ENCODE assay signal across 17 cellular contexts in the genomic region with DNA sequence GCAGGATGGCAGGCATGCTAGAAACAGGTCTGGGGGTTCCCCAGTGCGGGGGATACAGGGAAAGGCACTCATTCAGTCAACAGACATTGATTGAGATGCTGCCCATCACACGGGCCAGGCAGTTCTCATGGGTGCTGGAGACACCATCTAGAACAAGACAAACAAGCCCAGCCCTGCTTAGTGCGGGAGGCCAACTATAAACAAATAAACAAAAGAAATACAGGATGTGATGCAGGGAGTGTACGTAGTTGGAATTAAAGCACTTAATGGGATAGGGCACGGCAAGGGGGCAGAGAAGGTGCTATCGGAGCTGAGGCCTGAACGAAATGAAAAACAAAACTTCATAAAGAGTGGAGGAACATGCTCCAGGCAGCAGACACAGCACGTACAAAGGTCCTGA.
DNase-seq lines count a peak whose midpoint lies in the region; ATAC-seq and TF ChIP-seq lines count a peak whose summit lies in the region.
"Had no signal": no experiment of that assay in that cellular context is flagged by ENCODE, and none has a peak within 500 bp of the region (broad histone marks: within the 10 kb centered on the region; RNA-seq: fewer than 3 reads in every experiment).

No MANE protein-coding gene starts in this region.

- POLR2A ChIA-PET in activated B cell treated with CpG ODN at 0.5 μM for 24 hours (lab: Charles Lee) (interaction anchor here (1.3 to 2.2 kb wide), 2 partner anchors 168 to 246 kb away, joined by 5 to 15 read pairs; no protein-coding TSS in a partner anchor), HEK293T (lab: Yijun Ruan, JAX) (interaction anchor here (1.3 kb wide), 1 partner anchor 248 kb away, joined by 5 read pairs; no protein-coding TSS in a partner anchor)

- H3K27me3 ChIP-seq in prostate gland (replicated peaks; ENCODE audit: insufficient read depth) = no peaks in the 10 kb centered on the region
- H3K27me3 ChIP-seq: brain microvascular endothelial cell, spleen had no signal

- no peak for DNase-seq in activated CD4-positive, alpha-beta T cell treated with anti-CD3 and anti-CD28 coated beads, Interleukin-2, amount 10 ng/mL, durations not matched to agents 24 days and 14 days
- DNase-seq in activated CD4-positive, alpha-beta T cell treated with anti-CD3 and anti-CD28 coated beads for 48 hours = no peak
- DNase-seq in activated B cell treated with CpG ODN at 0.5 μM for 24 hours = no peak
- DNase-seq in prostate gland (ENCODE audit: low spot score) = peak; percentile 53
- no peak for DNase-seq in HEK293T (ENCODE audit: extremely low spot score)
- no peak for DNase-seq in head of caudate nucleus
- no peak for DNase-seq in OCI-M2 (lab: John Stamatoyannopoulos, UW; ENCODE audit: unreplicated experiment)
- DNase-seq: 8988T; activated CD4-positive, alpha-beta T cell treated with anti-CD3 and anti-CD28 coated beads, Interleukin-2, amount 50 U/mL, for 4 hours; activated effector memory CD4-positive, alpha-beta T cell treated with Interleukin-2 at 50 U/mL for 16 hours; brain microvascular endothelial cell; esophagus squamous epithelium; HCEC 1CT; SK-N-SH had no signal

- peaks cover 11% of the 10 kb centered on the region for H3K4me1 ChIP-seq in prostate gland (replicated peaks)

- no peaks in the 10 kb centered on the region for H3K9me3 Mint-ChIP-seq in activated CD4-positive, alpha-beta T cell treated with anti-CD3 and anti-CD28 coated beads, Interleukin-2, amount 10 ng/mL, durations not matched to agents 24 days and 14 days
- peaks cover 4% of the 10 kb centered on the region for H3K9me3 Mint-ChIP-seq in activated B cell treated with CpG ODN at 0.5 μM for 24 hours
- H3K9me3 Mint-ChIP-seq in dendritic cell treated with granulocyte-macrophage colony-stimulating factor and Interleukin-4, amounts not matched to agents 40 ng/mL and 50 ng/mL, for 4 days = no peaks in the 10 kb centered on the region
- H3K9me3 Mint-ChIP-seq: CD4-positive, alpha-beta T cell had no signal

- H3K36me3 Mint-ChIP-seq in activated CD4-positive, alpha-beta T cell treated with anti-CD3 and anti-CD28 coated beads, Interleukin-2, amount 10 ng/mL, durations not matched to agents 24 days and 14 days (ENCODE audit: low read depth) = peaks cover 64% of the 10 kb centered on the region
- H3K36me3 Mint-ChIP-seq in activated B cell treated with CpG ODN at 0.5 μM for 24 hours (ENCODE audit: low read depth) = peaks cover 91% of the 10 kb centered on the region
- peaks cover 100% of the 10 kb centered on the region for H3K36me3 Mint-ChIP-seq in dendritic cell treated with granulocyte-macrophage colony-stimulating factor and Interleukin-4, amounts not matched to agents 40 ng/mL and 50 ng/mL, for 4 days (ENCODE audit: low read depth)

- CTCF ChIA-PET in activated B cell treated with CpG ODN at 0.5 μM for 24 hours (lab: Charles Lee) (interaction anchor here (1.2 to 3.8 kb wide), 16 partner anchors 9 to 292 kb away, joined by 3 to 129 read pairs (median 7); partner anchors contain the start of gene PREX1), HEK293T (lab: Yijun Ruan, JAX) (no interaction called here)

- intact Hi-C loops in activated CD4-positive, alpha-beta T cell treated with anti-CD3 and anti-CD28 coated beads, Interleukin-2, amount 10 ng/mL, durations not matched to agents 24 days and 14 days (cut with micrococcal nuclease) = loop anchor here (5.0 kb wide), 1 partner anchor 169 kb away; the partner anchor contains the start of gene PREX1
- intact Hi-C loops in activated B cell treated with CpG ODN at 0.5 μM for 24 hours (cut with micrococcal nuclease) (no loop called here), prostate gland (cut with DNase I) (loop anchor here (5.0 kb wide), 1 partner anchor 169 kb away; the partner anchor contains the start of gene PREX1), head of caudate nucleus (cut with DNase I) (loop anchor here (5.0 kb wide), 3 partner anchors 69 to 149 kb away; no protein-coding TSS in a partner anchor)
- intact Hi-C loops in dendritic cell treated with granulocyte-macrophage colony-stimulating factor and Interleukin-4, amounts not matched to agents 40 ng/mL and 50 ng/mL, for 4 days (cut with micrococcal nuclease) = loop anchor here (10.0 kb wide), 1 partner anchor 166 kb away; the partner anchor contains the start of gene PREX1

- TF ChIP-seq CTCF in activated B cell treated with CpG ODN at 0.5 μM for 24 hours (IDR thresholded peaks at IDR 0.05) (no peak), prostate gland (IDR thresholded peaks at IDR 0.05) (no peak)

- H3K9me3 ChIP-seq in prostate gland = no peaks in the 10 kb centered on the region
- H3K9me3 ChIP-seq: esophagus squamous epithelium, SK-N-SH had no signal

- H3K27me3 Mint-ChIP-seq in activated CD4-positive, alpha-beta T cell treated with anti-CD3 and anti-CD28 coated beads, Interleukin-2, amount 10 ng/mL, durations not matched to agents 24 days and 14 days = no peaks in the 10 kb centered on the region
- H3K27me3 Mint-ChIP-seq in activated B cell treated with CpG ODN at 0.5 μM for 24 hours = no peaks in the 10 kb centered on the region
- no peaks in the 10 kb centered on the region for H3K27me3 Mint-ChIP-seq in dendritic cell treated with granulocyte-macrophage colony-stimulating factor and Interleukin-4, amounts not matched to agents 40 ng/mL and 50 ng/mL, for 4 days
- H3K27me3 Mint-ChIP-seq: CD4-positive, alpha-beta T cell had no signal

- no peak overlapping the region for H3K4me3 Mint-ChIP-seq in activated CD4-positive, alpha-beta T cell treated with anti-CD3 and anti-CD28 coated beads, Interleukin-2, amount 10 ng/mL, durations not matched to agents 24 days and 14 days
- no peak overlapping the region for H3K4me3 Mint-ChIP-seq in activated B cell treated with CpG ODN at 0.5 μM for 24 hours
- H3K4me3 Mint-ChIP-seq in dendritic cell treated with granulocyte-macrophage colony-stimulating factor and Interleukin-4, amounts not matched to agents 40 ng/mL and 50 ng/mL, for 4 days = no peak overlapping the region
- H3K4me3 Mint-ChIP-seq: CD4-positive, alpha-beta T cell had no signal

- H3K36me3 ChIP-seq in prostate gland = no peaks in the 10 kb centered on the region

- no peak for ATAC-seq in activated B cell treated with CpG ODN at 0.5 μM for 24 hours (ENCODE audit: low read depth)

- peaks cover 13% of the 10 kb centered on the region for H3K4me1 Mint-ChIP-seq in activated CD4-positive, alpha-beta T cell treated with anti-CD3 and anti-CD28 coated beads, Interleukin-2, amount 10 ng/mL, durations not matched to agents 24 days and 14 days
- peaks cover 5% of the 10 kb centered on the region for H3K4me1 Mint-ChIP-seq in activated B cell treated with CpG ODN at 0.5 μM for 24 hours
- H3K4me1 Mint-ChIP-seq in dendritic cell treated with granulocyte-macrophage colony-stimulating factor and Interleukin-4, amounts not matched to agents 40 ng/mL and 50 ng/mL, for 4 days (ENCODE audit: low read depth) = peaks cover 14% of the 10 kb centered on the region

- H3K27ac Mint-ChIP-seq in activated CD4-positive, alpha-beta T cell treated with anti-CD3 and anti-CD28 coated beads, Interleukin-2, amount 10 ng/mL, durations not matched to agents 24 days and 14 days = peak overlapping the region; percentile 34
- H3K27ac Mint-ChIP-seq in activated B cell treated with CpG ODN at 0.5 μM for 24 hours = peak overlapping the region; percentile 13
- H3K27ac Mint-ChIP-seq in dendritic cell treated with granulocyte-macrophage colony-stimulating factor and Interleukin-4, amounts not matched to agents 40 ng/mL and 50 ng/mL, for 4 days = peak overlapping the region; percentile 33
- H3K27ac Mint-ChIP-seq: CD4-positive, alpha-beta T cell had no signal

- no peak overlapping the region for H3K4me3 ChIP-seq in prostate gland
- H3K4me3 ChIP-seq: esophagus squamous epithelium, spleen had no signal

- TF ChIP-seq POLR2A in prostate gland (IDR thresholded peaks at IDR 0.05) = no peak

- H3K27ac ChIP-seq in prostate gland = peak overlapping the region in 1 of 2 donors; percentile 54
- H3K27ac ChIP-seq: brain microvascular endothelial cell, esophagus squamous epithelium had no signal

- 64% methylated on average over 8 of the region's 8 CpGs for WGBS in prostate gland

TF ChIP-seq in HEK293T, 16 proteins besides CTCF, POLR2A, EP300 and RAD21:
- TF ChIP-seq, protein P1, sequence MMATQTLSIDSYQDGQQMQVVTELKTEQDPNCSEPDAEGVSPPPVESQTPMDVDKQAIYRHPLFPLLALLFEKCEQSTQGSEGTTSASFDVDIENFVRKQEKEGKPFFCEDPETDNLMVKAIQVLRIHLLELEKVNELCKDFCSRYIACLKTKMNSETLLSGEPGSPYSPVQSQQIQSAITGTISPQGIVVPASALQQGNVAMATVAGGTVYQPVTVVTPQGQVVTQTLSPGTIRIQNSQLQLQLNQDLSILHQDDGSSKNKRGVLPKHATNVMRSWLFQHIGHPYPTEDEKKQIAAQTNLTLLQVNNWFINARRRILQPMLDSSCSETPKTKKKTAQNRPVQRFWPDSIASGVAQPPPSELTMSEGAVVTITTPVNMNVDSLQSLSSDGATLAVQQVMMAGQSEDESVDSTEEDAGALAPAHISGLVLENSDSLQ (IDR thresholded peaks at IDR 0.05) = no peak
- TF ChIP-seq SP1 (IDR thresholded peaks at IDR 0.05) (no peak), SUZ12 (IDR thresholded peaks at IDR 0.05) (no peak), FOXK2 (IDR thresholded peaks at IDR 0.05) (no peak), LEF1 (IDR thresholded peaks at IDR 0.05; ENCODE audit: borderline replicate concordance) (no peak), FOXA1 (IDR thresholded peaks at IDR 0.05) (no peak), ELF4 (IDR thresholded peaks at IDR 0.05) (no peak), L3MBTL2 (conservative IDR thresholded peaks at IDR 0.05) (no peak), BHLHE40 (IDR thresholded peaks at IDR 0.05; ENCODE audit: borderline replicate concordance) (no peak), ARNT (IDR thresholded peaks at IDR 0.05) (no peak), ZNF384 (IDR thresholded peaks at IDR 0.05) (no peak), TARDBP (IDR thresholded peaks at IDR 0.05) (no peak), FOXM1 (IDR thresholded peaks at IDR 0.05; ENCODE audit: borderline replicate concordance) (no peak), NFRKB (IDR thresholded peaks at IDR 0.05) (no peak), CTBP1 (IDR thresholded peaks at IDR 0.05; ENCODE audit: borderline replicate concordance) (no peak), HDGF (IDR thresholded peaks at IDR 0.05; ENCODE audit: borderline replicate concordance) (no peak)
